15 cellular contexts compared by ENCODE assay signal in the genomic region with DNA sequence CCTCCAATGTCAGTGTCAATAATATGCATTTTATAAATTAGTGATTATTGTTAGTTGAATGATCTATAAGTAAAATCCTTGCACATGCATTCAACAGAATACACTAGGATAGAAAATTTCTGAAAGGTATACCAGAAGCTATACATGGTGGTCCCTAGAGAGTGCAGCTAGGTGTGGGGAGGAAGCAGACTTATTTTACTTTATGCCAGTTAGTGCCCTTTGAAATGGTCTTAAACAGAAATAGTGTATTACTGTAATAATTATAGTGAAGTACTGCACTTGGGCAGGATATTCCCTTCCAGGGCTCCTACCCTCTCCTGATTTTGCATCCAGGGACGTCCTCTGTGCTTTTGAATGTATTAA. TPM values are rescaled to one million over a fixed set of nuclear protein-coding genes. Genes with fewer than 3 reads are reported as not detected.
A peak's percentile ranks its signal among the peaks of the same experiment; 100 is the strongest.
DNase-seq lines count a peak whose midpoint lies in the region; ATAC-seq and TF ChIP-seq lines count a peak whose summit lies in the region.
"Had no signal": no experiment of that assay in that cellular context is flagged by ENCODE, and none has a peak within 500 bp of the region (broad histone marks: within the 10 kb centered on the region; RNA-seq: fewer than 3 reads in every experiment).

No MANE protein-coding gene starts in this region.

- no peak for TF ChIP-seq POLR2A in transverse colon (IDR thresholded peaks at IDR 0.05)

- no peak for DNase-seq in CD8-positive, alpha-beta T cell
- DNase-seq in central memory CD8-positive, alpha-beta T cell (ENCODE audit: low spot score in 2 of 2): no peak
- DNase-seq in neural progenitor cell (ENCODE audit: low spot score): no peak
- no peak for DNase-seq in transverse colon
- no peak for DNase-seq in NCI-H1092 (lab: John Stamatoyannopoulos, UW)

- H3K27me3 Mint-ChIP-seq in CD8-positive, alpha-beta T cell (ENCODE audit: low read depth): no peaks in the 10 kb centered on the region
- no peaks in the 10 kb centered on the region for H3K27me3 Mint-ChIP-seq in central memory CD8-positive, alpha-beta T cell
- H3K27me3 Mint-ChIP-seq in neural progenitor cell (ENCODE audit: insufficient read depth, low read depth): no peaks in the 10 kb centered on the region

- intact Hi-C loops in CD8-positive, alpha-beta T cell (cut with DNase I, micrococcal nuclease): loop anchor here (1.0 to 10.0 kb wide), 8 partner anchors 23 to 341 kb away; a partner anchor contains a TSS
- intact Hi-C loops in transverse colon (cut with DNase I; ENCODE audit: low total_unique reads): no loop called here

- WGBS in transverse colon (ENCODE audit: low coverage in 1 of 2), 2 donors: 80 to 94% methylated on average over 1 of the region's 1 CpG

- H3K27ac Mint-ChIP-seq in CD8-positive, alpha-beta T cell: peak overlapping the region; percentile 34
- H3K27ac Mint-ChIP-seq in central memory CD8-positive, alpha-beta T cell (ENCODE audit: low read depth): no peak overlapping the region
- H3K27ac Mint-ChIP-seq in neural progenitor cell: peak overlapping the region; percentile 92
- H3K27ac Mint-ChIP-seq: activated T-cell treated with anti-CD3 and anti-CD28 coated beads, Interleukin-2, amount 50 U/mL, for 72 hours had no signal

- H3K4me3 ChIP-seq in CD8-positive, alpha-beta T cell (ENCODE audit: low read depth, low read length): no peak overlapping the region
- H3K4me3 ChIP-seq in KMS-11 (IDR thresholded peaks at IDR 0.05; ENCODE audit: insufficient read depth, low read depth, low read length) (no peak overlapping the region), neural progenitor cell (no peak overlapping the region), transverse colon (no peak overlapping the region)
- H3K4me3 ChIP-seq: ascending aorta, prostate gland, upper lobe of left lung had no signal

- H3K4me3 Mint-ChIP-seq in CD8-positive, alpha-beta T cell: no peak overlapping the region
- peak overlapping the region; percentile 30 for H3K4me3 Mint-ChIP-seq in central memory CD8-positive, alpha-beta T cell
- no peak overlapping the region for H3K4me3 Mint-ChIP-seq in neural progenitor cell

- no peak for TF ChIP-seq EP300 in transverse colon (IDR thresholded peaks at IDR 0.05; ENCODE audit: low read depth)

- no peak overlapping the region for H3K27ac ChIP-seq in CD8-positive, alpha-beta T cell (ENCODE audit: low read depth, low read length)
- H3K27ac ChIP-seq in KMS-11 (no peak overlapping the region), neural progenitor cell (no peak overlapping the region), transverse colon (peak overlapping the region in 2 of 4 donors; percentile 73 to 82)

- in situ Hi-C loops in transverse colon (cut with MboI; ENCODE audit: low pct_ligation_motif_present in 1 of 4, low pct_unique_long_range_greater_than_20kb in 1 of 4, low sequenced_read_pairs in 3 of 4): loop anchor here in 1 of 4 donors (10.0 kb wide), 1 partner anchor 343 kb away; a partner anchor contains a TSS

- peak; percentile 22 for TF ChIP-seq CTCF in CD8-positive, alpha-beta T cell (IDR thresholded peaks at IDR 0.05)
- TF ChIP-seq CTCF in KMS-11 (conservative IDR thresholded peaks at IDR 0.05; ENCODE audit: low read depth, low read length): no peak; the same call in 1 of the 2 replicates
- TF ChIP-seq CTCF in neural progenitor cell (IDR thresholded peaks at IDR 0.05): no peak
- no peak for TF ChIP-seq CTCF in transverse colon (IDR thresholded peaks at IDR 0.05)

- ATAC-seq in CD8-positive, alpha-beta T cell: peak; percentile 20
- ATAC-seq in central memory CD8-positive, alpha-beta T cell (replicated peaks; ENCODE audit: extremely low read depth, poor library complexity, severe bottlenecking): no peak
- ATAC-seq in GM19467 (IDR thresholded peaks at IDR 0.05; ENCODE audit: unreplicated experiment): no peak
- ATAC-seq in HG03135 (IDR thresholded peaks at IDR 0.05; ENCODE audit: unreplicated experiment): no peak

- H3K36me3 Mint-ChIP-seq in CD8-positive, alpha-beta T cell: no peaks in the 10 kb centered on the region
- peaks cover 4% of the 10 kb centered on the region for H3K36me3 Mint-ChIP-seq in central memory CD8-positive, alpha-beta T cell (ENCODE audit: insufficient read depth)
- H3K36me3 Mint-ChIP-seq in neural progenitor cell: peaks cover 2% of the 10 kb centered on the region

- no peaks in the 10 kb centered on the region for H3K36me3 ChIP-seq in CD8-positive, alpha-beta T cell (ENCODE audit: insufficient read depth, low read length)
- no peaks in the 10 kb centered on the region for H3K36me3 ChIP-seq in KMS-11 (ENCODE audit: insufficient read depth)
- no peaks in the 10 kb centered on the region for H3K36me3 ChIP-seq in neural progenitor cell
- no peaks in the 10 kb centered on the region for H3K36me3 ChIP-seq in transverse colon
- H3K36me3 ChIP-seq: ascending aorta, BE2C, prostate gland, upper lobe of left lung had no signal

- peak overlapping the region; percentile 18; the same call in 1 of the 2 replicates for H3K4me2 ChIP-seq in KMS-11
- no peak overlapping the region for H3K4me2 ChIP-seq in neural progenitor cell

- H3K9me3 ChIP-seq in CD8-positive, alpha-beta T cell (ENCODE audit: low read length): no peaks in the 10 kb centered on the region
- no peaks in the 10 kb centered on the region for H3K9me3 ChIP-seq in neural progenitor cell (ENCODE audit: low read depth)
- no peaks in the 10 kb centered on the region for H3K9me3 ChIP-seq in transverse colon
- H3K9me3 ChIP-seq: ascending aorta, BE2C, prostate gland, upper lobe of left lung had no signal

- H3K79me2 ChIP-seq in KMS-11 (ENCODE audit: insufficient read depth, low read depth): no peaks in the 10 kb centered on the region
- no peaks in the 10 kb centered on the region for H3K79me2 ChIP-seq in neural progenitor cell (ENCODE audit: low read depth)

- H3K27me3 ChIP-seq in CD8-positive, alpha-beta T cell (ENCODE audit: insufficient read depth, low read length): no peaks in the 10 kb centered on the region
- no peaks in the 10 kb centered on the region for H3K27me3 ChIP-seq in KMS-11 (ENCODE audit: insufficient read depth, low read depth)
- no peaks in the 10 kb centered on the region for H3K27me3 ChIP-seq in neural progenitor cell
- no peaks in the 10 kb centered on the region for H3K27me3 ChIP-seq in transverse colon
- H3K27me3 ChIP-seq: ascending aorta, BE2C, upper lobe of left lung had no signal

- peaks cover 7% of the 10 kb centered on the region for H3K4me1 ChIP-seq in CD8-positive, alpha-beta T cell (ENCODE audit: insufficient read depth, low read length)
- H3K4me1 ChIP-seq in KMS-11 (ENCODE audit: low read depth, poor library complexity, severe bottlenecking): peaks cover 7% of the 10 kb centered on the region
- peaks cover 21% of the 10 kb centered on the region for H3K4me1 ChIP-seq in neural progenitor cell
- peaks cover 23 to 50% (median 34%) of the 10 kb centered on the region in 4 donors for H3K4me1 ChIP-seq in transverse colon
- H3K4me1 ChIP-seq: BE2C had no signal

- H3K9me3 Mint-ChIP-seq in CD8-positive, alpha-beta T cell: no peaks in the 10 kb centered on the region
- no peaks in the 10 kb centered on the region for H3K9me3 Mint-ChIP-seq in central memory CD8-positive, alpha-beta T cell
- no peaks in the 10 kb centered on the region for H3K9me3 Mint-ChIP-seq in neural progenitor cell
- H3K9me3 Mint-ChIP-seq: activated T-cell treated with anti-CD3 and anti-CD28 coated beads, Interleukin-2, amount 50 U/mL, for 72 hours; immature natural killer cell; T-helper 1 cell treated with Interleukin-12 subunit alpha and Interleukin-12 subunit beta and Interleukin-4 antibody, amounts not matched to agents 30 μg/mL and 1 μg/mL, for 36 hours had no signal

- POLR2A ChIA-PET in CD8-positive, alpha-beta T cell (lab: Charles Lee): interaction anchor here (0.6 to 1.1 kb wide), 3 partner anchors 25 to 117 kb away, joined by 3 read pairs; no protein-coding TSS in a partner anchor

- H4K20me1 ChIP-seq in KMS-11 (ENCODE audit: insufficient read depth): no peaks in the 10 kb centered on the region
- no peaks in the 10 kb centered on the region for H4K20me1 ChIP-seq in neural progenitor cell (ENCODE audit: low read depth)

- H3F3A ChIP-seq in neural progenitor cell (ENCODE audit: low read depth): peaks cover 14% of the 10 kb centered on the region

- H3K4me1 Mint-ChIP-seq in CD8-positive, alpha-beta T cell (ENCODE audit: low read depth): peaks cover 9% of the 10 kb centered on the region
- peaks cover 11% of the 10 kb centered on the region for H3K4me1 Mint-ChIP-seq in central memory CD8-positive, alpha-beta T cell
- peaks cover 30% of the 10 kb centered on the region for H3K4me1 Mint-ChIP-seq in neural progenitor cell

- H3K9ac ChIP-seq in KMS-11 (no peak overlapping the region), neural progenitor cell (no peak overlapping the region)

- CTCF ChIA-PET in CD8-positive, alpha-beta T cell (lab: Charles Lee): interaction anchor here (0.6 to 5.0 kb wide), 25 partner anchors 9 to 351 kb away, joined by 3 to 44 read pairs (median 5); a partner anchor contains a TSS

- no peak overlapping the region for H2AFZ ChIP-seq in KMS-11 (ENCODE audit: low read depth)
- H2AFZ ChIP-seq in neural progenitor cell (replicated peaks): no peak overlapping the region

RNA-seq across cellular contexts. Expression of a gene that starts 23.2 kb away (rescaled TPM):
- total RNA-seq in CD8-positive, alpha-beta T cell: 100 to 1,000 TPM; 176 to 181 TPM
- total RNA-seq in neural progenitor cell (ENCODE audit: low replicate concordance) (52.1 and 62.4 TPM in 2 replicates), transverse colon (100 to 1,000 TPM in 3 of 4 donors, 10 to 100 TPM in 1; 77.4 to 127 (median 109) TPM)
